8 cellular contexts compared by ENCODE assay signal in the genomic region with DNA sequence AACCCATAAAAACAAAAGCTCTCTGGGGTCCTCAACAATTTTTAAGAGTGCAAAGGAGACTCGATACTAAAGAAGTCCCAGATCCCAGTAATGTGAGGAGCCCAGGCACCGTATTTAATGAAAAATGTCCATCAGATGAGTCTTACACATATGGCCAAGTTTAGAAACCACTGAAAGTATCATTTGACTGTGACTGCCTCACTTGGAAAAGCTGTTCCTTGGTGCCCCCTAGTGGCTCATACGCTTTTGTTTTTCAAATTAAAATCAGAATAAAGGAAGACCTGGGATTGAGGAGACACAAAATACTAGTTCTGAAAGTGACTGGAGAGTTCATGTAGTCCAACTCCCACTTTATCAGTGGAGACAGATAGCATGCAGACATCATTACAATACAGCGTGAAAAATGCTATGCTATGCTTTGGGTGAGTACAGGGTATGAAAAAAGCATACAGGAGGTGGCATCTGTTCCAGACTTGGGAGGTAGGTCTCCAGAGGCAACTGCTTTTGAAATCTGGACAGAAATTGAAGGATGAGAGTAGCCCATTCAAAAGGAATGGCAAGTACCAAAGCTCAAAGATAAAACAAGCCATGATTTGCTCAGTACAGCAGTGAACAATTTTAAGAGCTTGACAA. TPM values are rescaled to one million over a fixed set of nuclear protein-coding genes. Genes with fewer than 3 reads are reported as not detected.
DNase-seq lines count a peak whose midpoint lies in the region; ATAC-seq and TF ChIP-seq lines count a peak whose summit lies in the region.

No MANE protein-coding gene starts in this region.

- no peaks in the 10 kb centered on the region for H3K79me2 ChIP-seq in PC-9 (ENCODE audit: low read depth)

- H3K4me2 ChIP-seq in PC-9 = no peak overlapping the region

- peaks cover 2% of the 10 kb centered on the region for H3K4me1 Mint-ChIP-seq in activated T-cell treated with anti-CD3 and anti-CD28 coated beads, Interleukin-2, amount 50 U/mL, for 4 hours (ENCODE audit: low read depth)
- H3K4me1 Mint-ChIP-seq in osteocyte (ENCODE audit: unreplicated experiment) = no peaks in the 10 kb centered on the region

- peak; percentile 98 for TF ChIP-seq CTCF in PC-9 (conservative IDR thresholded peaks at IDR 0.05)
- peak; percentile 77 for TF ChIP-seq CTCF in fibroblast of pulmonary artery (IDR thresholded peaks at IDR 0.05; ENCODE audit: low read length, missing control alignments)
- peak; percentile 83 for TF ChIP-seq CTCF in osteocyte (IDR thresholded peaks at IDR 0.05)

- peaks cover 35% of the 10 kb centered on the region for H3K36me3 Mint-ChIP-seq in activated T-cell treated with anti-CD3 and anti-CD28 coated beads, Interleukin-2, amount 50 U/mL, for 4 hours (ENCODE audit: insufficient read depth)
- H3K36me3 Mint-ChIP-seq in osteocyte (ENCODE audit: unreplicated experiment) = peaks cover 10% of the 10 kb centered on the region

- no peak overlapping the region for H3K4me3 ChIP-seq in PC-9
- H3K4me3 ChIP-seq in fibroblast of pulmonary artery (replicated peaks; ENCODE audit: low read depth, low read length) = no peak overlapping the region

- no peaks in the 10 kb centered on the region for H3K27me3 Mint-ChIP-seq in activated T-cell treated with anti-CD3 and anti-CD28 coated beads, Interleukin-2, amount 50 U/mL, for 4 hours (ENCODE audit: low read depth)
- H3K27me3 Mint-ChIP-seq in osteocyte (ENCODE audit: unreplicated experiment) = no peaks in the 10 kb centered on the region

- H3K27ac Mint-ChIP-seq in osteocyte (ENCODE audit: unreplicated experiment) = no peak overlapping the region

- no peaks in the 10 kb centered on the region for H3K27me3 ChIP-seq in PC-9 (ENCODE audit: insufficient read depth, low read depth)

- H3K36me3 ChIP-seq in PC-9 (ENCODE audit: low read depth) = peaks cover 25% of the 10 kb centered on the region; the same call in 1 of the 2 replicates

- POLR2A ChIA-PET in PC-9 (lab: Charles Lee; ENCODE audit: unreplicated experiment) = interaction anchor here (0.5 kb wide), 1 partner anchor 163 kb away, joined by 4 read pairs; no protein-coding TSS in a partner anchor

- H2AFZ ChIP-seq in PC-9 = no peak overlapping the region

- DNase-seq in GM03348 (ENCODE audit: low spot score) = peak; percentile 71
- peak; percentile 0 for DNase-seq in GOT3 (lab: John Stamatoyannopoulos, UW)
- DNase-seq in LHCN-M2 (ENCODE audit: low read depth) = peak; percentile 80
- DNase-seq in PC-9 = peak; percentile 51 to 69
- peak; percentile 45 for DNase-seq in activated T-cell treated with anti-CD3 and anti-CD28 coated beads, Interleukin-2, amount 50 U/mL, for 4 hours
- DNase-seq in fibroblast of pulmonary artery (ENCODE audit: low read depth) = peak; percentile 91
- DNase-seq in osteocyte (ENCODE audit: extremely low spot score, unreplicated experiment) = no peak
- peak; percentile 72 for DNase-seq in ureter (ENCODE audit: low spot score)

- no peaks in the 10 kb centered on the region for H4K20me1 ChIP-seq in PC-9 (ENCODE audit: insufficient read depth)

- H3K9me3 Mint-ChIP-seq in activated T-cell treated with anti-CD3 and anti-CD28 coated beads, Interleukin-2, amount 50 U/mL, for 4 hours = no peaks in the 10 kb centered on the region
- no peaks in the 10 kb centered on the region for H3K9me3 Mint-ChIP-seq in osteocyte (ENCODE audit: unreplicated experiment)

- intact Hi-C loops in PC-9 (cut with micrococcal nuclease; ENCODE audit: unreplicated experiment) = loop anchor here (1.0 kb wide), 3 partner anchors 137 to 827 kb away; no protein-coding TSS in a partner anchor

- CTCF ChIA-PET in PC-9 (lab: Charles Lee) = interaction anchor here (0.6 to 1.2 kb wide), 4 partner anchors 159 to 606 kb away, joined by 3 to 4 read pairs (median 4); no protein-coding TSS in a partner anchor

- no TSS peak for BruUV-seq in PC-9 (replicated peaks; lab: Mats Ljungman, UMichigan)

- H3K9me2 ChIP-seq in PC-9 (ENCODE audit: insufficient read depth) = no peaks in the 10 kb centered on the region

- H3K9me3 ChIP-seq in PC-9 (ENCODE audit: insufficient read depth, low read depth) = no peaks in the 10 kb centered on the region

- ATAC-seq in activated T-cell treated with anti-CD3 and anti-CD28 coated beads, Interleukin-2, amount 50 U/mL, for 4 hours = peak; percentile 69 to 73

- H3K27ac ChIP-seq in PC-9 = no peak overlapping the region

- H3K4me1 ChIP-seq in PC-9 (replicated peaks; ENCODE audit: insufficient read depth) = no peaks in the 10 kb centered on the region

- H3F3A ChIP-seq in PC-9 (ENCODE audit: insufficient read depth, low read depth) = peaks cover 11% of the 10 kb centered on the region; the same call in 1 of the 2 replicates

- no peak overlapping the region for H3K4me3 Mint-ChIP-seq in activated T-cell treated with anti-CD3 and anti-CD28 coated beads, Interleukin-2, amount 50 U/mL, for 4 hours
- H3K4me3 Mint-ChIP-seq in osteocyte (ENCODE audit: unreplicated experiment) = no peak overlapping the region

RNA-seq across cellular contexts. Expression of a gene that starts 33.8 kb away (rescaled TPM):
- total RNA-seq in LHCN-M2 (2014; rRNA removed) (13.9 and 17.9 TPM in 2 replicates), PC-9 (2021) (33.5 and 38.1 TPM in 2 replicates), osteocyte (21.5 and 22.9 TPM in 2 replicates), ureter (37.7 TPM)
- polyA plus RNA-seq in LHCN-M2 (2012) = 6.2 TPM
- 10 to 100 TPM; 18.6 to 24.4 (median 22.2) TPM for total RNA-seq in activated T-cell treated with anti-CD3 and anti-CD28 coated beads, Interleukin-2, amount 50 U/mL, for 4 hours

RNA-seq across cellular contexts. Expression of a gene that starts 33.9 kb away (rescaled TPM):
- total RNA-seq in LHCN-M2 (2014; rRNA removed) (35.1 and 56.0 TPM in 2 replicates), PC-9 (2021) (27.5 and 38.3 TPM in 2 replicates), osteocyte (24.0 TPM in 2 replicates), ureter (31.6 TPM)
- 10.1 TPM for polyA plus RNA-seq in LHCN-M2 (2012)
- total RNA-seq in activated T-cell treated with anti-CD3 and anti-CD28 coated beads, Interleukin-2, amount 50 U/mL, for 4 hours = 100 to 1,000 TPM; 110 to 137 (median 125) TPM
